In the genomic region with DNA sequence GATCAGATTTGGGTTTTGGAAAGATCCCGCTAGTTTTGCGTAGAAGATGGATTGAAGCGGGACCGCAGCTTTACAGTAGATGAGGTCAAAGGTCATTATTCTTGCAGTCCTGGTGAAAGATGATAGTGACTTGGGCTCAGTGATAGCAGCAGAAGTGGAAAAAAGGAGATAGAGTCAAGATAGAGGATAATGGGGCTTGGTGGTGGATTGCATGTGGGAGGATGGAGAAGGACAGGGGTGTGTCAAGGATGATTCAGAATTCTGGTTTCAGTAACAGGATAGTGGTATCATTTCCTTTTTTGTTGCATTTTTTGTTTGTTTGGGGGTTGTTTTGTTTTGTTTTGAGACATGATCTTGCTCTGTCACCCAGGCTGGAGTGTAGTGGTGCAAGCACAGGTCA, we compare ENCODE assay signal across 11 cellular contexts. TPM values are rescaled to one million over a fixed set of nuclear protein-coding genes. Genes with fewer than 3 reads are reported as not detected.
"Had no signal": no experiment of that assay in that cellular context is flagged by ENCODE, and none has a peak within 500 bp of the region (broad histone marks: within the 10 kb centered on the region; RNA-seq: fewer than 3 reads in every experiment).

No MANE protein-coding gene starts in this region.

- DNase-seq: activated CD4-positive, alpha-beta T cell treated with anti-CD3 and anti-CD28 coated beads, Interleukin-2, amount 50 U/mL, for 4 hours; activated CD4-positive, CD25-positive, alpha-beta regulatory T cell treated with anti-CD3 and anti-CD28 coated beads, Interleukin-2, amount 50 U/mL, for 72 hours; activated naive CD8-positive, alpha-beta T cell treated with anti-CD3 and anti-CD28 coated beads, Interleukin-2, amount 10 ng/mL, durations not matched to agents 7 days and 5 days; activated T-cell treated with anti-CD3 and anti-CD28 coated beads, Interleukin-2, amount 50 U/mL, for 4 hours; aorta; esophagus squamous epithelium; foreskin fibroblast; immature natural killer cell; left colon; naive B cell; transverse colon had no signal

- ATAC-seq: activated T-cell treated with anti-CD3 and anti-CD28 coated beads, Interleukin-2, amount 50 U/mL, for 4 hours; left colon had no signal

- H3K27ac Mint-ChIP-seq: activated naive CD8-positive, alpha-beta T cell treated with anti-CD3 and anti-CD28 coated beads, Interleukin-2, amount 10 ng/mL, durations not matched to agents 7 days and 5 days; immature natural killer cell had no signal

- H3K9me3 Mint-ChIP-seq: activated naive CD8-positive, alpha-beta T cell treated with anti-CD3 and anti-CD28 coated beads, Interleukin-2, amount 10 ng/mL, durations not matched to agents 7 days and 5 days; activated T-cell treated with anti-CD3 and anti-CD28 coated beads, Interleukin-2, amount 50 U/mL, for 4 hours had no signal

- H3K4me1 Mint-ChIP-seq: activated naive CD8-positive, alpha-beta T cell treated with anti-CD3 and anti-CD28 coated beads, Interleukin-2, amount 10 ng/mL, durations not matched to agents 7 days and 5 days; immature natural killer cell; naive B cell had no signal

- H3K36me3 Mint-ChIP-seq: activated naive CD8-positive, alpha-beta T cell treated with anti-CD3 and anti-CD28 coated beads, Interleukin-2, amount 10 ng/mL, durations not matched to agents 7 days and 5 days; immature natural killer cell; naive B cell had no signal

- H3K4me3 Mint-ChIP-seq: activated naive CD8-positive, alpha-beta T cell treated with anti-CD3 and anti-CD28 coated beads, Interleukin-2, amount 10 ng/mL, durations not matched to agents 7 days and 5 days; activated T-cell treated with anti-CD3 and anti-CD28 coated beads, Interleukin-2, amount 50 U/mL, for 4 hours; immature natural killer cell had no signal

RNA-seq across cellular contexts. Expression of gene CHD9NB, which starts 28.7 kb away (rescaled TPM):
- total RNA-seq: activated T-cell treated with anti-CD3 and anti-CD28 coated beads, Interleukin-2, amount 50 U/mL, for 4 hours had no signal
- polyA plus RNA-seq: immature natural killer cell had no signal
